Comparison of ENCODE assay signal across 15 cellular contexts in genomic region chr5:91038180-91038808, GRCh38.
DNase-seq lines count a peak whose midpoint lies in the region; ATAC-seq and TF ChIP-seq lines count a peak whose summit lies in the region.
"Had no signal": no experiment of that assay in that cellular context is flagged by ENCODE, and none has a peak within 500 bp of the region (broad histone marks: within the 10 kb centered on the region; RNA-seq: fewer than 3 reads in every experiment).

No MANE protein-coding gene starts in this region.

- H3K4me1 ChIP-seq in A673 (ENCODE audit: insufficient read depth, low read length, poor library complexity, severe bottlenecking) (peaks cover 30% of the 10 kb centered on the region), HUES48 (ENCODE audit: control insufficient read depth, insufficient read depth, low read length) (peaks cover 36% of the 10 kb centered on the region), iPS DF 6.9 (ENCODE audit: control insufficient read depth, insufficient read depth, low read length) (no peaks in the 10 kb centered on the region; the same call in 1 of the 2 replicates)

- no peaks in the 10 kb centered on the region for H3K4me1 Mint-ChIP-seq in activated CD4-positive, alpha-beta memory T cell treated with anti-CD3 and anti-CD28 coated beads, Interleukin-2, amount 10 ng/mL, durations not matched to agents 7 days and 5 days

- ATAC-seq in GM21526 (IDR thresholded peaks at IDR 0.05; ENCODE audit: low FRiP score, unreplicated experiment) (no peak), GM18867 (IDR thresholded peaks at IDR 0.05; ENCODE audit: unreplicated experiment) (no peak)
- ATAC-seq: HCT116; stimulated activated naive CD8-positive, alpha-beta T cell treated with anti-CD3 and anti-CD28 coated beads, Interleukin-15, Interleukin-2, amounts not matched to agents 100 U/mL and 50 U/mL, for 24 hours had no signal

- no peaks in the 10 kb centered on the region for H3K36me3 ChIP-seq in A673 (ENCODE audit: insufficient read depth, low read length, poor library complexity, severe bottlenecking)
- no peaks in the 10 kb centered on the region for H3K36me3 ChIP-seq in HUES48 (ENCODE audit: control insufficient read depth, insufficient read depth, low read length)
- no peaks in the 10 kb centered on the region for H3K36me3 ChIP-seq in iPS DF 6.9 (ENCODE audit: control insufficient read depth, insufficient read depth, low read length)

- CTCF ChIA-PET in A673 (lab: Charles Lee) = interaction anchor here (1.0 kb wide), 1 partner anchor 15 kb away, joined by 4 read pairs; no protein-coding TSS in a partner anchor
- CTCF ChIA-PET in activated CD4-positive, alpha-beta memory T cell treated with anti-CD3 and anti-CD28 coated beads, Interleukin-2, amount 10 ng/mL, durations not matched to agents 7 days and 5 days (lab: Charles Lee) = no interaction called here

- H3K27ac Mint-ChIP-seq in activated CD4-positive, alpha-beta memory T cell treated with anti-CD3 and anti-CD28 coated beads, Interleukin-2, amount 10 ng/mL, durations not matched to agents 7 days and 5 days = no peak overlapping the region

- POLR2A ChIA-PET in A673 (lab: Charles Lee; ENCODE audit: low non-redundant PET) = no interaction called here
- POLR2A ChIA-PET in activated CD4-positive, alpha-beta memory T cell treated with anti-CD3 and anti-CD28 coated beads, Interleukin-2, amount 10 ng/mL, durations not matched to agents 7 days and 5 days (lab: Charles Lee) = no interaction called here

- no peak for TF ChIP-seq CTCF in A673 (conservative IDR thresholded peaks at IDR 0.05; ENCODE audit: low read depth, low read length)

- intact Hi-C loops in A673 (cut with micrococcal nuclease; ENCODE audit: unreplicated experiment) = no loop called here

- BruUV-seq in A673 (replicated peaks; lab: Mats Ljungman, UMichigan) = no TSS peak

- H3K9me3 ChIP-seq in A673 (ENCODE audit: low read depth, low read length, poor library complexity, severe bottlenecking) = no peaks in the 10 kb centered on the region
- no peaks in the 10 kb centered on the region for H3K9me3 ChIP-seq in HUES48 (ENCODE audit: control insufficient read depth, insufficient read depth, low read length)
- no peaks in the 10 kb centered on the region for H3K9me3 ChIP-seq in iPS DF 6.9 (ENCODE audit: control insufficient read depth, insufficient read depth, low read length)

- H3K4me3 ChIP-seq in A673 (ENCODE audit: low read depth, low read length, poor library complexity, severe bottlenecking) = no peak overlapping the region
- peak overlapping the region; percentile 24 for H3K4me3 ChIP-seq in HUES48 (ENCODE audit: low read depth, low read length)
- no peak overlapping the region for H3K4me3 ChIP-seq in iPS DF 6.9 (ENCODE audit: low read length)
- H3K4me3 ChIP-seq: smooth muscle cell had no signal

- H3K27ac ChIP-seq in A673 (ENCODE audit: low read depth, low read length, poor library complexity, severe bottlenecking) (no peak overlapping the region), HUES48 (ENCODE audit: low read depth, low read length) (peak overlapping the region; percentile 70), iPS DF 6.9 (ENCODE audit: low read length) (no peak overlapping the region)
- H3K27ac ChIP-seq: epithelial cell of prostate had no signal

- no peaks in the 10 kb centered on the region for H3K36me3 Mint-ChIP-seq in activated CD4-positive, alpha-beta memory T cell treated with anti-CD3 and anti-CD28 coated beads, Interleukin-2, amount 10 ng/mL, durations not matched to agents 7 days and 5 days (ENCODE audit: low read depth)

- no peak overlapping the region for H3K9ac ChIP-seq in HUES48 (ENCODE audit: low read depth, low read length)

- H3K9me3 Mint-ChIP-seq in activated CD4-positive, alpha-beta memory T cell treated with anti-CD3 and anti-CD28 coated beads, Interleukin-2, amount 10 ng/mL, durations not matched to agents 7 days and 5 days = no peaks in the 10 kb centered on the region

- no peak overlapping the region for H3K4me3 Mint-ChIP-seq in activated CD4-positive, alpha-beta memory T cell treated with anti-CD3 and anti-CD28 coated beads, Interleukin-2, amount 10 ng/mL, durations not matched to agents 7 days and 5 days

- peak; percentile 89 for DNase-seq in A673 (ENCODE audit: low spot score)
- peak; percentile 95 for DNase-seq in NCI-H69 (lab: John Stamatoyannopoulos, UW)
- DNase-seq in iPS DF 6.9 (ENCODE audit: low read depth, low spot score) = peak; percentile 18
- DNase-seq in inferior parietal cortex (ENCODE audit: extremely low spot score) = no peak
- no peak for DNase-seq in activated CD4-positive, alpha-beta memory T cell treated with anti-CD3 and anti-CD28 coated beads, Interleukin-2, amount 10 ng/mL, durations not matched to agents 7 days and 5 days
- DNase-seq: activated CD4-positive, CD25-positive, alpha-beta regulatory T cell; head of caudate nucleus; NCI-H748 treated with DMSO at 0.1 percent for 48 hours; stimulated activated naive CD8-positive, alpha-beta T cell treated with anti-CD3 and anti-CD28 coated beads, Interleukin-15, Interleukin-2, amounts not matched to agents 100 U/mL and 50 U/mL, for 24 hours had no signal

- peaks cover 3% of the 10 kb centered on the region for H3K27me3 Mint-ChIP-seq in activated CD4-positive, alpha-beta memory T cell treated with anti-CD3 and anti-CD28 coated beads, Interleukin-2, amount 10 ng/mL, durations not matched to agents 7 days and 5 days

- WGBS in iPS DF 6.9 (ENCODE audit: insufficient coverage, insufficient read length) = no CpG with 5 or more reads among the region's 2 CpGs

- H3K27me3 ChIP-seq in A673 (replicated peaks; ENCODE audit: insufficient read depth, low read depth, low read length, poor library complexity) (no peaks in the 10 kb centered on the region), HUES48 (ENCODE audit: control insufficient read depth, insufficient read depth, low read length) (no peaks in the 10 kb centered on the region), iPS DF 6.9 (ENCODE audit: control insufficient read depth, insufficient read depth, low read length) (no peaks in the 10 kb centered on the region)

Comparison
In these comparisons a context has a peak if more than half of its experiments do, and no peak if none do; other contexts are left out.
1. DNase-seq: peak in A673 (single experiment), NCI-H69 (single experiment) and iPS DF 6.9 (single experiment); none in inferior parietal cortex (single experiment) and activated CD4-positive, alpha-beta memory T cell treated with anti-CD3 and anti-CD28 coated beads, Interleukin-2, amount 10 ng/mL, durations not matched to agents 7 days and 5 days (single experiment).